Comparison of ENCODE assay signal across 13 cellular contexts in genomic region chr10:110401401-110402076, GRCh38.
DNase-seq lines count a peak whose midpoint lies in the region; ATAC-seq and TF ChIP-seq lines count a peak whose summit lies in the region.
"Had no signal": no experiment of that assay in that cellular context is flagged by ENCODE, and none has a peak within 500 bp of the region (broad histone marks: within the 10 kb centered on the region; RNA-seq: fewer than 3 reads in every experiment).

No MANE protein-coding gene starts in this region.

- H4K20me1 ChIP-seq in HCT116 (ENCODE audit: insufficient read depth) (no peaks in the 10 kb centered on the region), PC-3 (ENCODE audit: low read length) (no peaks in the 10 kb centered on the region)

- H3K79me2 ChIP-seq in HCT116 (ENCODE audit: insufficient read depth, low read length) (no peaks in the 10 kb centered on the region), PC-3 (ENCODE audit: low read length) (no peaks in the 10 kb centered on the region)

- RAD21 ChIA-PET in HCT116 (lab: Charles Lee; ENCODE audit: low non-redundant PET in 1 of 2, low total read pairs in 2 of 2, uncharacterized antibody in 2 of 2, unreplicated experiment in 2 of 2) = no interaction called here

- TF ChIP-seq CTCF in HCT116 (IDR thresholded peaks at IDR 0.05 in 2 of 3, conservative IDR thresholded peaks at IDR 0.05 in 1 of 3; ENCODE audit: borderline replicate concordance in 1 of 3, insufficient read depth in 1 of 3, low read depth in 2 of 3, low read length in 2 of 3) (no peak), PC-3 (conservative IDR thresholded peaks at IDR 0.05; ENCODE audit: low read depth, low read length) (no peak), endothelial cell (IDR thresholded peaks at IDR 0.05; ENCODE audit: unreplicated experiment) (no peak), psoas muscle (IDR thresholded peaks at IDR 0.05) (no peak)

- H3K9me3 ChIP-seq in HCT116 (ENCODE audit: control insufficient read depth in 1 of 2, insufficient read depth in 1 of 2, low read depth in 1 of 2, low read length in 2 of 2) (no peaks in the 10 kb centered on the region), PC-3 (ENCODE audit: low read length) (no peaks in the 10 kb centered on the region), psoas muscle (no peaks in the 10 kb centered on the region)

- no peak overlapping the region for H3K9ac ChIP-seq in HCT116 (ENCODE audit: low read length)
- peak overlapping the region; percentile 15; the same call in 1 of the 2 replicates for H3K9ac ChIP-seq in PC-3 (ENCODE audit: low read length)

- no peak for TF ChIP-seq RAD21 in HCT116 (IDR thresholded peaks at IDR 0.05; ENCODE audit: low read depth)

- H2AFZ ChIP-seq in HCT116 (ENCODE audit: low read depth, low read length, poor library complexity, severe bottlenecking) (peak overlapping the region; percentile 2), PC-3 (ENCODE audit: low read length) (no peak overlapping the region)

- H3K27ac Mint-ChIP-seq in endothelial cell (ENCODE audit: unreplicated experiment) = peak overlapping the region; percentile 42
- H3K27ac Mint-ChIP-seq in stimulated activated effector memory CD8-positive, alpha-beta T cell treated with anti-CD3 and anti-CD28 coated beads, Interleukin-12 subunit alpha, Interleukin-12 subunit beta, amount 100 ng/mL, for 72 hours = peak overlapping the region; percentile 2

- peaks cover 40% of the 10 kb centered on the region for H3K4me1 Mint-ChIP-seq in endothelial cell (ENCODE audit: unreplicated experiment)
- H3K4me1 Mint-ChIP-seq in stimulated activated effector memory CD8-positive, alpha-beta T cell treated with anti-CD3 and anti-CD28 coated beads, Interleukin-12 subunit alpha, Interleukin-12 subunit beta, amount 100 ng/mL, for 72 hours = peaks cover 42% of the 10 kb centered on the region
- H3K4me1 Mint-ChIP-seq: CD8-positive, alpha-beta memory T cell had no signal

- CTCF ChIA-PET in HCT116 (lab: Charles Lee) (interaction anchor here (1.5 kb wide), 1 partner anchor 47 kb away, joined by 5 read pairs; no protein-coding TSS in a partner anchor), PC-3 (lab: Charles Lee) (no interaction called here)

- POLR2A ChIA-PET in HCT116 (lab: Charles Lee) (interaction anchor here (1.2 to 26.1 kb wide), 4 partner anchors 10 to 101 kb away, joined by 3 to 438 read pairs (median 96); partner anchors contain the start of gene DUSP5), PC-3 (lab: Charles Lee; ENCODE audit: unreplicated experiment) (no interaction called here)

- H3K36me3 ChIP-seq in HCT116 (ENCODE audit: control insufficient read depth in 1 of 2, insufficient read depth in 2 of 2, low read length in 2 of 2) = no peaks in the 10 kb centered on the region
- H3K36me3 ChIP-seq in PC-3 (ENCODE audit: low read depth, low read length) = no peaks in the 10 kb centered on the region
- no peaks in the 10 kb centered on the region for H3K36me3 ChIP-seq in psoas muscle (ENCODE audit: insufficient read depth in 1 of 2, low read depth in 1 of 2)

- H3K9me2 ChIP-seq in HCT116 (ENCODE audit: insufficient read depth) = no peaks in the 10 kb centered on the region
- no peaks in the 10 kb centered on the region for H3K9me2 ChIP-seq in PC-3 (replicated peaks; ENCODE audit: low read length)

- BruUV-seq in HCT116 (replicated peaks; lab: Mats Ljungman, UMichigan) (no TSS peak), PC-3 (replicated peaks; lab: Mats Ljungman, UMichigan) (no TSS peak)

- DNase-seq in HCT116 (ENCODE audit: low read depth, low spot score) (no peak), PC-3 (no peak), endothelial cell (ENCODE audit: low spot score) (no peak), psoas muscle (no peak), middle frontal gyrus (ENCODE audit: extremely low spot score, low spot score) (no peak)
- DNase-seq in stimulated activated effector memory CD8-positive, alpha-beta T cell treated with anti-CD3 and anti-CD28 coated beads, Interleukin-12 subunit alpha, Interleukin-12 subunit beta, amount 100 ng/mL, for 72 hours (ENCODE audit: low spot score in 2 of 2) = no peak
- DNase-seq: CD8-positive, alpha-beta memory T cell; H7; NCI-H1092; NCI-H1694 treated with DMSO at 0.1 percent for 48 hours; NCI-H446; SHP77 treated with DMSO at 0.1 percent for 48 hours had no signal

- H3K27me3 ChIP-seq in HCT116 (ENCODE audit: insufficient read depth, low read length) (no peaks in the 10 kb centered on the region), PC-3 (ENCODE audit: low read length) (no peaks in the 10 kb centered on the region), psoas muscle (ENCODE audit: insufficient read depth in 3 of 3, low read length in 2 of 3) (no peaks in the 10 kb centered on the region)

- peak overlapping the region; percentile 1; the same call in 1 of the 2 replicates for H3K4me2 ChIP-seq in HCT116 (ENCODE audit: low read length)
- no peak overlapping the region for H3K4me2 ChIP-seq in PC-3 (ENCODE audit: low read length)

- ATAC-seq in HCT116 = no peak
- no peak for ATAC-seq in PC-3
- ATAC-seq in stimulated activated effector memory CD8-positive, alpha-beta T cell treated with anti-CD3 and anti-CD28 coated beads, Interleukin-12 subunit alpha, Interleukin-12 subunit beta, amount 100 ng/mL, for 72 hours = no peak
- no peak for ATAC-seq in psoas muscle
- no peak for ATAC-seq in HG02588 (IDR thresholded peaks at IDR 0.05; ENCODE audit: unreplicated experiment)

- H3K27me3 Mint-ChIP-seq in endothelial cell (ENCODE audit: unreplicated experiment) = peaks cover 8% of the 10 kb centered on the region
- H3K27me3 Mint-ChIP-seq: CD8-positive, alpha-beta memory T cell had no signal

- no peaks in the 10 kb centered on the region for H3K9me3 Mint-ChIP-seq in endothelial cell (ENCODE audit: unreplicated experiment)
- no peaks in the 10 kb centered on the region for H3K9me3 Mint-ChIP-seq in stimulated activated effector memory CD8-positive, alpha-beta T cell treated with anti-CD3 and anti-CD28 coated beads, Interleukin-12 subunit alpha, Interleukin-12 subunit beta, amount 100 ng/mL, for 72 hours
- H3K9me3 Mint-ChIP-seq: CD8-positive, alpha-beta memory T cell had no signal

- no peak for TF ChIP-seq POLR2A in HCT116 (IDR thresholded peaks at IDR 0.05; ENCODE audit: borderline replicate concordance, extremely low read depth, insufficient read depth, insufficient read length)

- no peak overlapping the region for H3K4me3 ChIP-seq in HCT116 (replicated peaks in 1 of 2; ENCODE audit: low read depth in 1 of 2, low read length in 2 of 2)
- H3K4me3 ChIP-seq in PC-3 (ENCODE audit: low read length) = no peak overlapping the region
- H3K4me3 ChIP-seq in psoas muscle = no peak overlapping the region

- 58 to 84% (median 76%) methylated on average over 3 of the region's 3 CpGs for WGBS in psoas muscle, 3 donors

- no peak overlapping the region for H3K4me3 Mint-ChIP-seq in endothelial cell (ENCODE audit: unreplicated experiment)
- H3K4me3 Mint-ChIP-seq in stimulated activated effector memory CD8-positive, alpha-beta T cell treated with anti-CD3 and anti-CD28 coated beads, Interleukin-12 subunit alpha, Interleukin-12 subunit beta, amount 100 ng/mL, for 72 hours = no peak overlapping the region
- H3K4me3 Mint-ChIP-seq: CD8-positive, alpha-beta memory T cell had no signal

- intact Hi-C loops in HCT116 (cut with micrococcal nuclease) = no loop called here
- intact Hi-C loops in PC-3 (cut with micrococcal nuclease) = no loop called here
- intact Hi-C loops in psoas muscle (cut with DNase I) = no loop called here

- H3K36me3 Mint-ChIP-seq in endothelial cell (ENCODE audit: low read depth, unreplicated experiment) = no peaks in the 10 kb centered on the region
- H3K36me3 Mint-ChIP-seq in stimulated activated effector memory CD8-positive, alpha-beta T cell treated with anti-CD3 and anti-CD28 coated beads, Interleukin-12 subunit alpha, Interleukin-12 subunit beta, amount 100 ng/mL, for 72 hours = no peaks in the 10 kb centered on the region
- H3K36me3 Mint-ChIP-seq: CD8-positive, alpha-beta memory T cell had no signal

- no peak overlapping the region for H3K27ac ChIP-seq in HCT116 (ENCODE audit: low read depth, low read length)
- peak overlapping the region; percentile 31; the same call in 1 of the 2 replicates for H3K27ac ChIP-seq in PC-3 (ENCODE audit: low read length)
- no peak overlapping the region for H3K27ac ChIP-seq in psoas muscle

- no peaks in the 10 kb centered on the region for H3F3A ChIP-seq in PC-3 (ENCODE audit: low read length, unreplicated experiment)

- peaks cover 48 to 87% of the 10 kb centered on the region in 2 experiments for H3K4me1 ChIP-seq in HCT116 (ENCODE audit: control insufficient read depth in 1 of 2, insufficient read depth in 2 of 2, low read length in 2 of 2)
- peaks cover 35% of the 10 kb centered on the region for H3K4me1 ChIP-seq in PC-3 (ENCODE audit: insufficient read depth, low read length)
- H3K4me1 ChIP-seq in psoas muscle = no peaks in the 10 kb centered on the region

TF ChIP-seq in HCT116, 20 proteins besides CTCF, POLR2A, EP300 and RAD21:
- TF ChIP-seq EGR1 (IDR thresholded peaks at IDR 0.05; ENCODE audit: low read depth) = no peak
- TF ChIP-seq SIN3A (IDR thresholded peaks at IDR 0.05; ENCODE audit: low read depth) = no peak
- TF ChIP-seq JUND (IDR thresholded peaks at IDR 0.05) = no peak
- TF ChIP-seq POLR2AphosphoS5 (IDR thresholded peaks at IDR 0.05; ENCODE audit: low read depth, low read length) = no peak
- TF ChIP-seq FOSL1 (IDR thresholded peaks at IDR 0.05; ENCODE audit: low read depth) = no peak
- TF ChIP-seq ZNF274 (IDR thresholded peaks at IDR 0.05; ENCODE audit: low read depth, low read length) = no peak
- TF ChIP-seq, protein P1, sequence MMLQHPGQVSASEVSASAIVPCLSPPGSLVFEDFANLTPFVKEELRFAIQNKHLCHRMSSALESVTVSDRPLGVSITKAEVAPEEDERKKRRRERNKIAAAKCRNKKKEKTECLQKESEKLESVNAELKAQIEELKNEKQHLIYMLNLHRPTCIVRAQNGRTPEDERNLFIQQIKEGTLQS (IDR thresholded peaks at IDR 0.05) = no peak
- TF ChIP-seq, protein P2, sequence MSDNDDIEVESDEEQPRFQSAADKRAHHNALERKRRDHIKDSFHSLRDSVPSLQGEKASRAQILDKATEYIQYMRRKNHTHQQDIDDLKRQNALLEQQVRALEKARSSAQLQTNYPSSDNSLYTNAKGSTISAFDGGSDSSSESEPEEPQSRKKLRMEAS (IDR thresholded peaks at IDR 0.05) = no peak
- no peak for TF ChIP-seq EZH2 (IDR thresholded peaks at IDR 0.05)
- TF ChIP-seq ELF1 (IDR thresholded peaks at IDR 0.05; ENCODE audit: borderline replicate concordance, low read depth) = no peak
TF ChIP-seq in HCT116: peak in this region for 0.
